In the genomic region with DNA sequence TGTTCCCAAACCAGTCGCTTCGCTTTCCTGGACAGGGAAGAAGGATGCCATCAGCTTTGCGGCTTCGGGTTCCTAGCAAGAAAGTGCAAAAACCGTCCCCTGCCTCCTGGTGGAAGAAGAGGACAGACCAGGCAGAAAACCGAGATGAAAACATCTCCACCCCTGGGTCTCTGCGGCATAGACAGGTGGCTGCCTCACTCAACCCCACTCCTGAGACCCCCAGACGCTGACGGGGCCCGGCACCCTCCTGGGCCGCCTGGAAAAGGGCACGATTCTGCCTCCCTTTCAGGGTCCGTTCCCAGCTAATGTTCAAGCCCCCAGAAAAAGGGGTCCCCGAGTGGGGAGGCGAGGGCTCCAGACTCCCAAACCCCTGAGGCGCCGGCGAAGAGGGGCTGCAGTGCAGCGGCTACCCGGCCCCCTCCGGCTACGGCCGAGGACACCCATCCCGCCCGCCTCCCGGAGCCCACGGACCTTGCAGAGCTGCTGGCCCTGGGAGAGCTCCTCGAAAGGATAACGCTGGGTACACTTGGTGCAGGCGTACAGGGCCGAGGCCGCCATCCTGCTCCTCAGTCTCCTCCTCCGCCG, we compare ENCODE assay signal across 8 cellular contexts. TPM values are rescaled to one million over a fixed set of nuclear protein-coding genes. Genes with fewer than 3 reads are reported as not detected.
DNase-seq lines count a peak whose midpoint lies in the region; ATAC-seq and TF ChIP-seq lines count a peak whose summit lies in the region.

No MANE protein-coding gene starts in this region.

- CTCF ChIA-PET in WTC11 (lab: Charles Lee) = interaction anchor here (1.3 to 1.8 kb wide), 5 partner anchors 47 to 722 kb away, joined by 3 to 10 read pairs (median 5); a partner anchor contains a TSS

- H3K9me3 ChIP-seq in KOPT-K1 (ENCODE audit: insufficient read depth, low read length, poor library complexity, severe bottlenecking) (no peaks in the 10 kb centered on the region), tibial artery (no peaks in the 10 kb centered on the region)

- H3K4me1 ChIP-seq in tibial artery = peaks cover 0 to 29% (median 19%) of the 10 kb centered on the region in 4 donors

- H3K9me3 Mint-ChIP-seq in WTC11 (no peaks in the 10 kb centered on the region), endothelial cell (ENCODE audit: unreplicated experiment) (no peaks in the 10 kb centered on the region)

- H3K27me3 ChIP-seq in tibial artery = no peaks in the 10 kb centered on the region

- H3K27ac Mint-ChIP-seq in WTC11 = peak overlapping the region; percentile 85
- H3K27ac Mint-ChIP-seq in endothelial cell (ENCODE audit: unreplicated experiment) = peak overlapping the region; percentile 82

- POLR2A ChIA-PET in WTC11 (lab: Charles Lee) = interaction anchor here (1.0 to 3.7 kb wide), 7 partner anchors 16 to 722 kb away, joined by 3 to 25 read pairs (median 5); a partner anchor contains a TSS

- peak; percentile 32 for DNase-seq in activated naive CD4-positive, alpha-beta T cell treated with Interleukin-2 at 50 U/mL for 16 hours
- DNase-seq in activated naive CD4-positive, alpha-beta T cell treated with anti-CD3 and anti-CD28 coated beads, Interleukin-2, amount 50 U/mL, for 16 hours = no peak
- DNase-seq in WTC11 (ENCODE audit: low spot score) (peak; percentile 44), endothelial cell (ENCODE audit: low spot score) (peak; percentile 59), myocyte (ENCODE audit: low read depth) (peak; percentile 60), tibial artery (peak in 1 of 2 donors; percentile 25), NCI-H524 treated with DMSO at 0.1 percent for 48 hours (lab: John Stamatoyannopoulos, UW) (no peak)

- peak overlapping the region; percentile 90 for H3K27ac ChIP-seq in KOPT-K1 (ENCODE audit: low read depth, low read length, poor library complexity, severe bottlenecking)
- peak overlapping the region; percentile 99 for H3K27ac ChIP-seq in tibial artery

- TF ChIP-seq CTCF in WTC11 (IDR thresholded peaks at IDR 0.05) (no peak), endothelial cell (IDR thresholded peaks at IDR 0.05; ENCODE audit: unreplicated experiment) (peak; percentile 37), tibial artery (IDR thresholded peaks at IDR 0.05) (no peak)

- ATAC-seq in WTC11 = peak; percentile 3

- H3K36me3 Mint-ChIP-seq in WTC11 = peaks cover 33% of the 10 kb centered on the region
- H3K36me3 Mint-ChIP-seq in endothelial cell (ENCODE audit: low read depth, unreplicated experiment) = peaks cover 4% of the 10 kb centered on the region

- H3K4me3 ChIP-seq in tibial artery = peak overlapping the region; percentile 94 to 97

- H3K4me1 Mint-ChIP-seq in WTC11 (peaks cover 30% of the 10 kb centered on the region), endothelial cell (ENCODE audit: unreplicated experiment) (peaks cover 18% of the 10 kb centered on the region)

- H3K36me3 ChIP-seq in KOPT-K1 (ENCODE audit: insufficient read depth, low read length) (peaks cover 46% of the 10 kb centered on the region), tibial artery (peaks cover 27 to 34% (median 34%) of the 10 kb centered on the region in 3 donors)

- H3K27me3 Mint-ChIP-seq in WTC11 (ENCODE audit: low read depth) = no peaks in the 10 kb centered on the region
- H3K27me3 Mint-ChIP-seq in endothelial cell (ENCODE audit: unreplicated experiment) = peaks cover 18% of the 10 kb centered on the region

- intact Hi-C loops in tibial artery (cut with DNase I; ENCODE audit: low total_unique reads) = no loop called here

- H3K4me3 Mint-ChIP-seq in WTC11 (peak overlapping the region; percentile 99), endothelial cell (ENCODE audit: unreplicated experiment) (peak overlapping the region; percentile 92)

TF ChIP-seq in WTC11, 78 proteins besides CTCF, POLR2A, EP300 and RAD21:
- TF ChIP-seq, protein P1, sequence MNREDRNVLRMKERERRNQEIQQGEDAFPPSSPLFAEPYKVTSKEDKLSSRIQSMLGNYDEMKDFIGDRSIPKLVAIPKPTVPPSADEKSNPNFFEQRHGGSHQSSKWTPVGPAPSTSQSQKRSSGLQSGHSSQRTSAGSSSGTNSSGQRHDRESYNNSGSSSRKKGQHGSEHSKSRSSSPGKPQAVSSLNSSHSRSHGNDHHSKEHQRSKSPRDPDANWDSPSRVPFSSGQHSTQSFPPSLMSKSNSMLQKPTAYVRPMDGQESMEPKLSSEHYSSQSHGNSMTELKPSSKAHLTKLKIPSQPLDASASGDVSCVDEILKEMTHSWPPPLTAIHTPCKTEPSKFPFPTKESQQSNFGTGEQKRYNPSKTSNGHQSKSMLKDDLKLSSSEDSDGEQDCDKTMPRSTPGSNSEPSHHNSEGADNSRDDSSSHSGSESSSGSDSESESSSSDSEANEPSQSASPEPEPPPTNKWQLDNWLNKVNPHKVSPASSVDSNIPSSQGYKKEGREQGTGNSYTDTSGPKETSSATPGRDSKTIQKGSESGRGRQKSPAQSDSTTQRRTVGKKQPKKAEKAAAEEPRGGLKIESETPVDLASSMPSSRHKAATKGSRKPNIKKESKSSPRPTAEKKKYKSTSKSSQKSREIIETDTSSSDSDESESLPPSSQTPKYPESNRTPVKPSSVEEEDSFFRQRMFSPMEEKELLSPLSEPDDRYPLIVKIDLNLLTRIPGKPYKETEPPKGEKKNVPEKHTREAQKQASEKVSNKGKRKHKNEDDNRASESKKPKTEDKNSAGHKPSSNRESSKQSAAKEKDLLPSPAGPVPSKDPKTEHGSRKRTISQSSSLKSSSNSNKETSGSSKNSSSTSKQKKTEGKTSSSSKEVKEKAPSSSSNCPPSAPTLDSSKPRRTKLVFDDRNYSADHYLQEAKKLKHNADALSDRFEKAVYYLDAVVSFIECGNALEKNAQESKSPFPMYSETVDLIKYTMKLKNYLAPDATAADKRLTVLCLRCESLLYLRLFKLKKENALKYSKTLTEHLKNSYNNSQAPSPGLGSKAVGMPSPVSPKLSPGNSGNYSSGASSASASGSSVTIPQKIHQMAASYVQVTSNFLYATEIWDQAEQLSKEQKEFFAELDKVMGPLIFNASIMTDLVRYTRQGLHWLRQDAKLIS (CRISPR knock-in tag; IDR thresholded peaks at IDR 0.05; ENCODE audit: borderline replicate concordance) = no peak
- TF ChIP-seq ZNF416 (CRISPR knock-in tag; IDR thresholded peaks at IDR 0.05) = 0 out of 2 replicates have a peak, but pooled peaks have one; percentile 23
- no peak for TF ChIP-seq IRF2 (CRISPR knock-in tag; IDR thresholded peaks at IDR 0.05; ENCODE audit: borderline replicate concordance, low read depth)
- no peak for TF ChIP-seq TP53 (CRISPR knock-in tag; IDR thresholded peaks at IDR 0.05)
- TF ChIP-seq ZNF671 (CRISPR knock-in tag; IDR thresholded peaks at IDR 0.05) = no peak
- no peak for TF ChIP-seq NFE2L1 (CRISPR knock-in tag; IDR thresholded peaks at IDR 0.05)
- no peak for TF ChIP-seq SMAD3 (CRISPR knock-in tag; IDR thresholded peaks at IDR 0.05; ENCODE audit: borderline replicate concordance)
- TF ChIP-seq, protein P2, sequence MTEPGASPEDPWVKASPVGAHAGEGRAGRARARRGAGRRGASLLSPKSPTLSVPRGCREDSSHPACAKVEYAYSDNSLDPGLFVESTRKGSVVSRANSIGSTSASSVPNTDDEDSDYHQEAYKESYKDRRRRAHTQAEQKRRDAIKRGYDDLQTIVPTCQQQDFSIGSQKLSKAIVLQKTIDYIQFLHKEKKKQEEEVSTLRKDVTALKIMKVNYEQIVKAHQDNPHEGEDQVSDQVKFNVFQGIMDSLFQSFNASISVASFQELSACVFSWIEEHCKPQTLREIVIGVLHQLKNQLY (CRISPR knock-in tag; IDR thresholded peaks at IDR 0.05) = no peak
- no peak for TF ChIP-seq ATF1 (CRISPR knock-in tag; IDR thresholded peaks at IDR 0.05)
- no peak for TF ChIP-seq FOXP1 (CRISPR knock-in tag; IDR thresholded peaks at IDR 0.05; ENCODE audit: borderline replicate concordance)
- TF ChIP-seq NR3C1 (CRISPR knock-in tag; conservative IDR thresholded peaks at IDR 0.05; ENCODE audit: low read depth) = no peak
- 0 out of 2 replicates have a peak, but pooled peaks have one; percentile 61 for TF ChIP-seq PRRX2 (CRISPR knock-in tag; IDR thresholded peaks at IDR 0.05)

RNA-seq across cellular contexts. Expression of a gene that starts 0.6 kb away (rescaled TPM):
- total RNA-seq in WTC11 (2021) (30.0 to 32.0 TPM (median 30.0 TPM) in 3 replicates), endothelial cell (ENCODE audit: unreplicated experiment) (24.2 TPM), myocyte (19.7 and 29.1 TPM in 2 replicates)
- polyA plus RNA-seq in myocyte (2012) = 6.2 TPM

RNA-seq across cellular contexts. Expression of a gene that starts 1.3 kb away (rescaled TPM):
- 67.6 to 70.7 TPM (median 70.2 TPM) in 3 replicates for total RNA-seq in WTC11 (2021)
- total RNA-seq in endothelial cell (ENCODE audit: unreplicated experiment) = 51.4 TPM
- 37.8 TPM in 2 replicates for total RNA-seq in myocyte
- polyA plus RNA-seq in myocyte (2012) = 11.9 TPM

Comparison
In these comparisons a context has a peak if more than half of its experiments do, and no peak if none do; other contexts are left out.
1. DNase-seq: peak in activated naive CD4-positive, alpha-beta T cell treated with Interleukin-2 at 50 U/mL for 16 hours (single experiment), WTC11 (single experiment), endothelial cell (single experiment) and myocyte (single experiment); none in activated naive CD4-positive, alpha-beta T cell treated with anti-CD3 and anti-CD28 coated beads, Interleukin-2, amount 50 U/mL, for 16 hours (single experiment) and NCI-H524 treated with DMSO at 0.1 percent for 48 hours (single experiment).